Comparison of ENCODE assay signal across 8 cellular contexts in genomic region chr15:63832620-63833245, GRCh38. TPM values are rescaled to one million over a fixed set of nuclear protein-coding genes. Genes with fewer than 3 reads are reported as not detected.
A peak's percentile ranks its signal among the peaks of the same experiment; 100 is the strongest.
DNase-seq lines count a peak whose midpoint lies in the region; ATAC-seq, FAIRE-seq and TF ChIP-seq lines count a peak whose summit lies in the region.

No MANE protein-coding gene starts in this region.

- DNase-seq in activated T-cell treated with anti-CD3 and anti-CD28 coated beads, Interleukin-2, amount 50 U/mL, for 72 hours = no peak
- DNase-seq in left ventricle myocardium inferior (no peak), small intestine (no peak), COLO829 (ENCODE audit: low spot score) (no peak), foreskin melanocyte (no peak)

- no peak for FAIRE-seq in small intestine (lab: Jason Lieb, UNC)

- H3K9me3 ChIP-seq in left ventricle myocardium inferior (replicated peaks) (no peaks in the 10 kb centered on the region), small intestine (ENCODE audit: control insufficient read depth, low read depth) (no peaks in the 10 kb centered on the region)

- H3K4me1 Mint-ChIP-seq in activated T-cell treated with anti-CD3 and anti-CD28 coated beads, Interleukin-2, amount 50 U/mL, for 72 hours (ENCODE audit: low read depth) = peaks cover 70% of the 10 kb centered on the region

- H3K4me3 Mint-ChIP-seq in activated T-cell treated with anti-CD3 and anti-CD28 coated beads, Interleukin-2, amount 50 U/mL, for 72 hours = peak overlapping the region; percentile 88 to 93

- H3K9me3 Mint-ChIP-seq in activated T-cell treated with anti-CD3 and anti-CD28 coated beads, Interleukin-2, amount 50 U/mL, for 72 hours = no peaks in the 10 kb centered on the region

- H3K27ac ChIP-seq in left ventricle myocardium inferior (replicated peaks) = peak overlapping the region; percentile 97
- H3K27ac ChIP-seq in small intestine (ENCODE audit: low read depth in 1 of 2, low read length in 1 of 2) = peak overlapping the region; percentile 90 to 97

- peaks cover 0 to 3% of the 10 kb centered on the region in 2 donors for H3K36me3 Mint-ChIP-seq in activated T-cell treated with anti-CD3 and anti-CD28 coated beads, Interleukin-2, amount 50 U/mL, for 72 hours (ENCODE audit: insufficient read depth in 2 of 2)

- ATAC-seq in HG03108 (IDR thresholded peaks at IDR 0.05; ENCODE audit: unreplicated experiment) (peak; percentile 9), GM21360 (IDR thresholded peaks at IDR 0.05; ENCODE audit: unreplicated experiment) (no peak)
- peak; percentile 10 to 14 for ATAC-seq in activated T-cell treated with anti-CD3 and anti-CD28 coated beads, Interleukin-2, amount 50 U/mL, for 72 hours (replicated peaks in 1 of 2)

- H3K27me3 ChIP-seq in left ventricle myocardium inferior (ENCODE audit: low read depth) (no peaks in the 10 kb centered on the region), small intestine (ENCODE audit: control insufficient read depth in 2 of 2, insufficient read depth in 2 of 2, low read length in 2 of 2) (no peaks in the 10 kb centered on the region)

- peak overlapping the region; percentile 81 for H3K27ac Mint-ChIP-seq in activated T-cell treated with anti-CD3 and anti-CD28 coated beads, Interleukin-2, amount 50 U/mL, for 72 hours

- H3K4me1 ChIP-seq in left ventricle myocardium inferior = peaks cover 62% of the 10 kb centered on the region
- H3K4me1 ChIP-seq in small intestine (ENCODE audit: control insufficient read depth in 2 of 2, insufficient read depth in 1 of 2, low read depth in 1 of 2, low read length in 1 of 2) = no peaks in the 10 kb centered on the region

- TF ChIP-seq CTCF in GM12875 (IDR thresholded peaks at IDR 0.05; ENCODE audit: borderline replicate concordance, insufficient read depth, low read depth, low read length) (no peak), left ventricle myocardium inferior (IDR thresholded peaks at IDR 0.05; ENCODE audit: borderline replicate concordance) (no peak)

- peak overlapping the region; percentile 91 for H3K4me3 ChIP-seq in GM12875 (ENCODE audit: low read depth, low read length)
- H3K4me3 ChIP-seq in left ventricle myocardium inferior = peak overlapping the region; percentile 87
- H3K4me3 ChIP-seq in small intestine (ENCODE audit: low read depth in 1 of 2, low read length in 2 of 2) = peak overlapping the region; percentile 75 to 85

- intact Hi-C loops in left ventricle myocardium inferior (cut with micrococcal nuclease) = loop anchor here (10.0 kb wide), 1 partner anchor 212 kb away; the partner anchor contains the start of gene DAPK2

- 0 to 1% (median 0%) methylated on average over 9 of the region's 9 CpGs for WGBS in small intestine, 3 donors

- peaks cover 6% of the 10 kb centered on the region for H3K27me3 Mint-ChIP-seq in activated T-cell treated with anti-CD3 and anti-CD28 coated beads, Interleukin-2, amount 50 U/mL, for 72 hours (ENCODE audit: low read depth)

- H3K36me3 ChIP-seq in left ventricle myocardium inferior = no peaks in the 10 kb centered on the region
- no peaks in the 10 kb centered on the region for H3K36me3 ChIP-seq in small intestine (ENCODE audit: control insufficient read depth in 2 of 2, insufficient read depth in 2 of 2, low read length in 2 of 2)

RNA-seq across cellular contexts. Expression of gene HERC1, which starts 1.0 kb away (rescaled TPM):
- total RNA-seq in activated T-cell treated with anti-CD3 and anti-CD28 coated beads, Interleukin-2, amount 50 U/mL, for 72 hours = 10 to 100 TPM; 67.8 to 77.6 TPM
- 67.6 TPM for total RNA-seq in left ventricle myocardium inferior
- polyA plus RNA-seq in small intestine = 10 to 100 TPM; 20.3 to 29.1 (median 26.8) TPM
